ENCODE assay signal across 8 cellular contexts in the genomic region with DNA sequence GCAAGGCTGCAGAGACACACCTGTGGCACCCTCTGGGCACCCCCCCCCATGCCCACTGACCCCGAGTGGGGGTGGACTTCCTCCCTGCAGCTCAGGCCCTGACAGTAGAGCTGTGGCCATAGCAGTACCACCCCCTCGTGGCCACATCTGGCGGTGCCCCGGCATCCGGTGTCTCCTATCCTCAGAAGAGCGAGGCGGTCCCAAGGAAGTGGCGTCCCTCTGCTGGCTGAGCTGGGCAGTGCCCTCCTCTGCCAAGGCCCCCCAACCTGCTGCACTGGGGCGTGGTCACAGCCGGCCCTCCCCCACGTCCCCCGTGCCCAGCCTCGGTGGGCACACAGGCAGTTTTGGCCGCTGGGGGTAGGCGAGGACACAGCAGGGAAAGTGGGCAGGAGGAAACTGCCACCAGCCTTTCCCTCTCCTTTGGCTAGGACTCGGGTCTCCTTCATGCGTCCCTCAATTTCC. TPM values are rescaled to one million over a fixed set of nuclear protein-coding genes. Genes with fewer than 3 reads are reported as not detected.
DNase-seq lines count a peak whose midpoint lies in the region; ATAC-seq and TF ChIP-seq lines count a peak whose summit lies in the region.

No MANE protein-coding gene starts in this region.

- no peaks in the 10 kb centered on the region for H3K9me3 Mint-ChIP-seq in activated CD4-positive, alpha-beta T cell treated with anti-CD3 and anti-CD28 coated beads, Interleukin-2, amount 10 ng/mL, durations not matched to agents 7 days and 5 days

- whole genome bisulfite sequencing in suprapubic skin = no CpG with 5 or more reads among the region's 17 CpGs

- H3K4me3 Mint-ChIP-seq in activated CD4-positive, alpha-beta T cell treated with anti-CD3 and anti-CD28 coated beads, Interleukin-2, amount 10 ng/mL, durations not matched to agents 7 days and 5 days = no peak overlapping the region

- ATAC-seq in HG02588 (IDR thresholded peaks at IDR 0.05; ENCODE audit: unreplicated experiment) = peak; percentile 58
- ATAC-seq in GM18873 (IDR thresholded peaks at IDR 0.05; ENCODE audit: low FRiP score, unreplicated experiment) = no peak

- TF ChIP-seq CTCF in epithelial cell of esophagus (IDR thresholded peaks at IDR 0.05; ENCODE audit: insufficient read depth, low read depth, low read length, missing control alignments) (peak; percentile 47), suprapubic skin (IDR thresholded peaks at IDR 0.05) (peak; percentile 37 to 65)

- no peak overlapping the region for H3K27ac Mint-ChIP-seq in activated CD4-positive, alpha-beta T cell treated with anti-CD3 and anti-CD28 coated beads, Interleukin-2, amount 10 ng/mL, durations not matched to agents 7 days and 5 days

- CTCF ChIA-PET in activated CD4-positive, alpha-beta T cell treated with anti-CD3 and anti-CD28 coated beads, Interleukin-2, amount 10 ng/mL, durations not matched to agents 7 days and 5 days (lab: Charles Lee) = interaction anchor here (0.6 to 1.8 kb wide), 5 partner anchors 13 to 58 kb away, joined by 3 to 6 read pairs (median 4); no protein-coding TSS in a partner anchor

- DNase-seq in EH (ENCODE audit: low read depth) (peak; percentile 47), NCI-H345 treated with DMSO at 0.1 percent for 48 hours (lab: John Stamatoyannopoulos, UW; ENCODE audit: unreplicated experiment) (peak; percentile 19), epithelial cell of esophagus (ENCODE audit: low read depth) (peak; percentile 11), mucosa of gallbladder (ENCODE audit: low spot score) (peak; percentile 71), suprapubic skin (ENCODE audit: low spot score in 2 of 2) (peak in 1 of 2 donors; percentile 87)
- peak; percentile 66 for DNase-seq in activated CD4-positive, alpha-beta T cell treated with anti-CD3 and anti-CD28 coated beads, Interleukin-2, amount 10 ng/mL, durations not matched to agents 7 days and 5 days

- POLR2A ChIA-PET in activated CD4-positive, alpha-beta T cell treated with anti-CD3 and anti-CD28 coated beads, Interleukin-2, amount 10 ng/mL, durations not matched to agents 7 days and 5 days (lab: Charles Lee) = no interaction called here

- no peaks in the 10 kb centered on the region for H3K27me3 Mint-ChIP-seq in activated CD4-positive, alpha-beta T cell treated with anti-CD3 and anti-CD28 coated beads, Interleukin-2, amount 10 ng/mL, durations not matched to agents 7 days and 5 days

- H3K4me3 ChIP-seq in epithelial cell of esophagus (ENCODE audit: low read length) (no peak overlapping the region), suprapubic skin (no peak overlapping the region)

- no peaks in the 10 kb centered on the region for H3K9me3 ChIP-seq in suprapubic skin

- H3K27me3 ChIP-seq in suprapubic skin = peaks cover 39% of the 10 kb centered on the region

- no peak for TF ChIP-seq EP300 in suprapubic skin (IDR thresholded peaks at IDR 0.05)

- no peaks in the 10 kb centered on the region for H3K4me1 ChIP-seq in suprapubic skin

- TF ChIP-seq POLR2A in suprapubic skin (IDR thresholded peaks at IDR 0.05) = no peak

- H3K4me1 Mint-ChIP-seq in activated CD4-positive, alpha-beta T cell treated with anti-CD3 and anti-CD28 coated beads, Interleukin-2, amount 10 ng/mL, durations not matched to agents 7 days and 5 days = no peaks in the 10 kb centered on the region

- H3K36me3 Mint-ChIP-seq in activated CD4-positive, alpha-beta T cell treated with anti-CD3 and anti-CD28 coated beads, Interleukin-2, amount 10 ng/mL, durations not matched to agents 7 days and 5 days (ENCODE audit: low read depth) = no peaks in the 10 kb centered on the region

- no peaks in the 10 kb centered on the region for H3K36me3 ChIP-seq in suprapubic skin

- H3K27ac ChIP-seq in suprapubic skin = no peak overlapping the region

RNA-seq across cellular contexts. Expression of a gene that starts 6.0 kb away (rescaled TPM):
- total RNA-seq in activated CD4-positive, alpha-beta T cell treated with anti-CD3 and anti-CD28 coated beads, Interleukin-2, amount 10 ng/mL, durations not matched to agents 7 days and 5 days = not detected
- total RNA-seq in mucosa of gallbladder (1.2 TPM), suprapubic skin (1 to 10 TPM in 2 of 4 donors, not detected in 2; 3.1 to 6.0 TPM)

RNA-seq across cellular contexts. Expression of a gene that starts 42.7 kb away (rescaled TPM):
- under 1 TPM; 0.15 to 0.19 TPM for total RNA-seq in activated CD4-positive, alpha-beta T cell treated with anti-CD3 and anti-CD28 coated beads, Interleukin-2, amount 10 ng/mL, durations not matched to agents 7 days and 5 days
- total RNA-seq in mucosa of gallbladder = 0.40 TPM
- total RNA-seq in suprapubic skin = not detected
